In genomic region chrX:75156537-75156945, GRCh38 we compare ENCODE assay signal across 1 cellular context.
TF ChIP-seq lines count a peak whose summit lies in the region.

No MANE protein-coding gene starts in this region.

TF ChIP-seq in K562, 482 proteins besides CTCF, POLR2A, EP300 and RAD21 (continued from another document):
- TF ChIP-seq ZBTB11 (CRISPR knock-in tag; IDR thresholded peaks at IDR 0.05) (peak in 1 of 3 experiments; percentile 43; a peak in 1 of 6 replicates), FOXJ2 (tag; IDR thresholded peaks at IDR 0.05) (0 out of 2 replicates have a peak, but pooled peaks have one; percentile 6), IRF2 (CRISPR knock-in tag; IDR thresholded peaks at IDR 0.05) (no peak), GABPA (tag; conservative IDR thresholded peaks at IDR 0.05; ENCODE audit: low read depth) (peak; percentile 58), MEIS2 (IDR thresholded peaks at IDR 0.05; ENCODE audit: partially characterized antibody) (peak; percentile 39)
- TF ChIP-seq, protein P1, sequence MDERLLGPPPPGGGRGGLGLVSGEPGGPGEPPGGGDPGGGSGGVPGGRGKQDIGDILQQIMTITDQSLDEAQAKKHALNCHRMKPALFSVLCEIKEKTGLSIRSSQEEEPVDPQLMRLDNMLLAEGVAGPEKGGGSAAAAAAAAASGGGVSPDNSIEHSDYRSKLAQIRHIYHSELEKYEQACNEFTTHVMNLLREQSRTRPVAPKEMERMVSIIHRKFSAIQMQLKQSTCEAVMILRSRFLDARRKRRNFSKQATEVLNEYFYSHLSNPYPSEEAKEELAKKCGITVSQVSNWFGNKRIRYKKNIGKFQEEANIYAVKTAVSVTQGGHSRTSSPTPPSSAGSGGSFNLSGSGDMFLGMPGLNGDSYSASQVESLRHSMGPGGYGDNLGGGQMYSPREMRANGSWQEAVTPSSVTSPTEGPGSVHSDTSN (CRISPR knock-in tag; IDR thresholded peaks at IDR 0.05; ENCODE audit: low read depth), result no peak
- TF ChIP-seq, protein P1 (tag; conservative IDR thresholded peaks at IDR 0.05; ENCODE audit: low read depth), result peak; percentile 53; the same call in 1 of the 2 replicates
- TF ChIP-seq, protein P2, sequence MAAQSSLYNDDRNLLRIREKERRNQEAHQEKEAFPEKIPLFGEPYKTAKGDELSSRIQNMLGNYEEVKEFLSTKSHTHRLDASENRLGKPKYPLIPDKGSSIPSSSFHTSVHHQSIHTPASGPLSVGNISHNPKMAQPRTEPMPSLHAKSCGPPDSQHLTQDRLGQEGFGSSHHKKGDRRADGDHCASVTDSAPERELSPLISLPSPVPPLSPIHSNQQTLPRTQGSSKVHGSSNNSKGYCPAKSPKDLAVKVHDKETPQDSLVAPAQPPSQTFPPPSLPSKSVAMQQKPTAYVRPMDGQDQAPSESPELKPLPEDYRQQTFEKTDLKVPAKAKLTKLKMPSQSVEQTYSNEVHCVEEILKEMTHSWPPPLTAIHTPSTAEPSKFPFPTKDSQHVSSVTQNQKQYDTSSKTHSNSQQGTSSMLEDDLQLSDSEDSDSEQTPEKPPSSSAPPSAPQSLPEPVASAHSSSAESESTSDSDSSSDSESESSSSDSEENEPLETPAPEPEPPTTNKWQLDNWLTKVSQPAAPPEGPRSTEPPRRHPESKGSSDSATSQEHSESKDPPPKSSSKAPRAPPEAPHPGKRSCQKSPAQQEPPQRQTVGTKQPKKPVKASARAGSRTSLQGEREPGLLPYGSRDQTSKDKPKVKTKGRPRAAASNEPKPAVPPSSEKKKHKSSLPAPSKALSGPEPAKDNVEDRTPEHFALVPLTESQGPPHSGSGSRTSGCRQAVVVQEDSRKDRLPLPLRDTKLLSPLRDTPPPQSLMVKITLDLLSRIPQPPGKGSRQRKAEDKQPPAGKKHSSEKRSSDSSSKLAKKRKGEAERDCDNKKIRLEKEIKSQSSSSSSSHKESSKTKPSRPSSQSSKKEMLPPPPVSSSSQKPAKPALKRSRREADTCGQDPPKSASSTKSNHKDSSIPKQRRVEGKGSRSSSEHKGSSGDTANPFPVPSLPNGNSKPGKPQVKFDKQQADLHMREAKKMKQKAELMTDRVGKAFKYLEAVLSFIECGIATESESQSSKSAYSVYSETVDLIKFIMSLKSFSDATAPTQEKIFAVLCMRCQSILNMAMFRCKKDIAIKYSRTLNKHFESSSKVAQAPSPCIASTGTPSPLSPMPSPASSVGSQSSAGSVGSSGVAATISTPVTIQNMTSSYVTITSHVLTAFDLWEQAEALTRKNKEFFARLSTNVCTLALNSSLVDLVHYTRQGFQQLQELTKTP (IDR thresholded peaks at IDR 0.05; ENCODE audit: low read depth in 1 of 2, partially characterized antibody in 2 of 2), result no peak
